Comparison of ENCODE assay signal across 1 cellular context in genomic region chr18:58069104-58069503, GRCh38.
TF ChIP-seq lines count a peak whose summit lies in the region.

No MANE protein-coding gene starts in this region.

TF ChIP-seq in GM23338, 12 proteins besides CTCF, POLR2A, EP300 and RAD21 (continued from another document):
- TF ChIP-seq ZNF462 (CRISPR knock-in tag; IDR thresholded peaks at IDR 0.05) (no peak), ETS1 (IDR thresholded peaks at IDR 0.05) (no peak), EZH2 (IDR thresholded peaks at IDR 0.05; ENCODE audit: low read depth, unreplicated experiment) (no peak), STAT1 (IDR thresholded peaks at IDR 0.05; ENCODE audit: unreplicated experiment) (no peak), ZNF331 (CRISPR knock-in tag; IDR thresholded peaks at IDR 0.05; ENCODE audit: low read depth) (no peak), NANOG (IDR thresholded peaks at IDR 0.05; ENCODE audit: borderline replicate concordance) (no peak)
